8 cellular contexts compared by ENCODE assay signal in the genomic region with DNA sequence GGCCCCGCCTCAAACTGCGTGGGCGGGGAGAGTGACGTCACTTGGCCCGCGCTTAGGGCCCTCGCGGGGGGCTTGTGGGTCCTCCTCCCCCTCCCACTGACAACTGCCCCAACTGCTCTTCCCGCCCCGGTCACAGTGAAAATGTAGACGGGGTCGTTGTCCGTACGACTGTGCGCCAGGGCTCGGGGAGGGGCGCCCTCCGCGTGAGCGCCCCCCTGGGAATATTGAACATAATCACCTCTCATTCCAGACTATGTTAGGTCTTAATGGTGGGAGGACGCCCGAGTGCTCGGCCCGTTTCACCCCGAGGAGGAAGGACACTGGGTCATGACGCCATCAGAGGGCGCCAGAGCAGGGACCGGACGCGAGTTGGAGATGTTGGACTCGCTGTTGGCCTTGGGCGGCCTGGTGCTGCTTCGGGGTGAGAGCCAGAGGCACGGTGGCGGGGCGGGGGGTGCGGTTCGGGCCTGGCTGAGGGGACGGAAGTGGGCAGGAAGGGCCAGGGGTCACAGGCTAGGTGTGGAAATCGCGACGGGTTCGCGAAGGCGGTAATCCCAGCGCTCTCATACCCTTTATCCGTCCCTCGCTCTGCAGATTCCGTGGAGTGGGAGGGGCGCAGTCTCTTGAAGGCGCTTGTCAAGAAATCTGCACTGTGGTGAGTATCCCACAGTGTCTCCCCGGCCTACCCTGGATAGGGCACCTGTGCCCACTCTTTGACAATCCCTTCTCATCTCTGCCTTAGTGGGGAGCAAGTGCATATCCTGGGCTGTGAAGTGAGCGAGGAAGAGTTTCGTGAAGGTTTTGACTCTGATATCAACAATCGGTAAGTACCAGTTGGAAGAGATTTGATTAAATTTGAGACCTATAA. TPM values are rescaled to one million over a fixed set of nuclear protein-coding genes. Genes with fewer than 3 reads are reported as not detected.
A peak's percentile ranks its signal among the peaks of the same experiment; 100 is the strongest.
DNase-seq lines count a peak whose midpoint lies in the region; ATAC-seq and TF ChIP-seq lines count a peak whose summit lies in the region.

A gene with protein sequence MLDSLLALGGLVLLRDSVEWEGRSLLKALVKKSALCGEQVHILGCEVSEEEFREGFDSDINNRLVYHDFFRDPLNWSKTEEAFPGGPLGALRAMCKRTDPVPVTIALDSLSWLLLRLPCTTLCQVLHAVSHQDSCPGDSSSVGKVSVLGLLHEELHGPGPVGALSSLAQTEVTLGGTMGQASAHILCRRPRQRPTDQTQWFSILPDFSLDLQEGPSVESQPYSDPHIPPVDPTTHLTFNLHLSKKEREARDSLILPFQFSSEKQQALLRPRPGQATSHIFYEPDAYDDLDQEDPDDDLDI (plus strand): TSS at position 40 of the 868 bp plus-strand sequence. CDS start 336 bp downstream, at position 376.

- peak; percentile 24 for TF ChIP-seq CTCF in GM12864 (IDR thresholded peaks at IDR 0.05; ENCODE audit: low read depth, low read length, missing control alignments)
- TF ChIP-seq CTCF in HFF-Myc (IDR thresholded peaks at IDR 0.05; ENCODE audit: low read depth, low read length, missing control alignments): no peak
- peak; percentile 10 for TF ChIP-seq CTCF in cardiac muscle cell (IDR thresholded peaks at IDR 0.05; ENCODE audit: low read depth, low read length)
- peak; percentile 34 for TF ChIP-seq CTCF in upper lobe of right lung (IDR thresholded peaks at IDR 0.05)

- peak; percentile 66 for ATAC-seq in activated naive CD8-positive, alpha-beta T cell treated with anti-CD3 and anti-CD28 coated beads, Interleukin-2, amount 50 U/mL, for 24 hours
- peak; percentile 82 for ATAC-seq in upper lobe of right lung

- peaks cover 53% of the 10 kb centered on the region for H3K4me1 Mint-ChIP-seq in activated naive CD8-positive, alpha-beta T cell treated with anti-CD3 and anti-CD28 coated beads, Interleukin-2, amount 50 U/mL, for 24 hours

- H3K36me3 ChIP-seq in cardiac muscle cell (peaks cover 9% of the 10 kb centered on the region), upper lobe of right lung (peaks cover 34% of the 10 kb centered on the region)

- H3K27me3 Mint-ChIP-seq in activated naive CD8-positive, alpha-beta T cell treated with anti-CD3 and anti-CD28 coated beads, Interleukin-2, amount 50 U/mL, for 24 hours: peaks cover 2% of the 10 kb centered on the region

- intact Hi-C loops in posterior cingulate gyrus (cut with DNase I): loop anchor here (2.0 kb wide), 1 partner anchor 54 kb away; the partner anchor contains the start of gene EIF5A
- intact Hi-C loops in upper lobe of right lung (cut with DNase I): no loop called here

- no peaks in the 10 kb centered on the region for H3K27me3 ChIP-seq in cardiac muscle cell
- no peaks in the 10 kb centered on the region for H3K27me3 ChIP-seq in upper lobe of right lung

- peak within 1 kb of the TSS; percentile 98 for H3K27ac Mint-ChIP-seq in activated naive CD8-positive, alpha-beta T cell treated with anti-CD3 and anti-CD28 coated beads, Interleukin-2, amount 50 U/mL, for 24 hours

- H3K4me3 Mint-ChIP-seq in activated naive CD8-positive, alpha-beta T cell treated with anti-CD3 and anti-CD28 coated beads, Interleukin-2, amount 50 U/mL, for 24 hours: peak within 1 kb of the TSS; percentile 99

- peaks cover 35% of the 10 kb centered on the region for H3K36me3 Mint-ChIP-seq in activated naive CD8-positive, alpha-beta T cell treated with anti-CD3 and anti-CD28 coated beads, Interleukin-2, amount 50 U/mL, for 24 hours (ENCODE audit: low read depth)

- DNase-seq in GM12864 (ENCODE audit: low read depth) (peak; percentile 80), HFF-Myc (ENCODE audit: extremely low read depth, low read depth) (no peak), MV-4-11 (lab: John Stamatoyannopoulos, UW) (peak; percentile 91), SKM-1 (lab: John Stamatoyannopoulos, UW; ENCODE audit: unreplicated experiment) (peak; percentile 53), cardiac muscle cell (ENCODE audit: low read depth in 1 of 2, low spot score in 1 of 2) (peak; percentile 94 to 97), posterior cingulate gyrus (peak; percentile 84 to 98 (median 90)), upper lobe of right lung (peak; percentile 97)
- DNase-seq in activated naive CD8-positive, alpha-beta T cell treated with anti-CD3 and anti-CD28 coated beads, Interleukin-2, amount 50 U/mL, for 24 hours: peak; percentile 99

- peaks cover 19% of the 10 kb centered on the region for H3K4me1 ChIP-seq in cardiac muscle cell (ENCODE audit: low read depth)
- H3K4me1 ChIP-seq in upper lobe of right lung: peaks cover 32% of the 10 kb centered on the region

- peak within 1 kb of the TSS; percentile 99 for H3K27ac ChIP-seq in cardiac muscle cell
- peak within 1 kb of the TSS; percentile 99 for H3K27ac ChIP-seq in upper lobe of right lung

- no peaks in the 10 kb centered on the region for H3K9me3 Mint-ChIP-seq in activated naive CD8-positive, alpha-beta T cell treated with anti-CD3 and anti-CD28 coated beads, Interleukin-2, amount 50 U/mL, for 24 hours

- H3K4me3 ChIP-seq in GM12864 (ENCODE audit: low read depth, low read length) (peak within 1 kb of the TSS; percentile 77), HFF-Myc (replicated peaks; ENCODE audit: low read depth, low read length) (peak within 1 kb of the TSS; percentile 96), cardiac muscle cell (peak within 1 kb of the TSS; percentile 69), upper lobe of right lung (peak within 1 kb of the TSS; percentile 91)

- no peaks in the 10 kb centered on the region for H3K9me3 ChIP-seq in cardiac muscle cell (ENCODE audit: low read depth)
- no peaks in the 10 kb centered on the region for H3K9me3 ChIP-seq in upper lobe of right lung

RNA-seq across cellular contexts. Expression of the gene that starts here (rescaled TPM):
- total RNA-seq in cardiac muscle cell (54.5 and 68.8 TPM in 2 replicates), upper lobe of right lung (35.0 TPM)
- polyA plus RNA-seq in cardiac muscle cell: 62.3 and 82.9 TPM in 2 replicates
